28 cellular contexts compared by ENCODE assay signal in genomic region chrX:54271661-54272060, GRCh38.
"Had no signal": no experiment of that assay in that cellular context is flagged by ENCODE, and none has a peak within 500 bp of the region (broad histone marks: within the 10 kb centered on the region; RNA-seq: fewer than 3 reads in every experiment).

No MANE protein-coding gene starts in this region.

- H3K36me3 Mint-ChIP-seq: activated naive CD4-positive, alpha-beta T cell treated with anti-CD3 and anti-CD28 coated beads, Interleukin-2, amount 10 ng/mL, durations not matched to agents 7 days and 5 days; activated naive CD4-positive, alpha-beta T cell treated with anti-CD3 and anti-CD28 coated beads, Interleukin-2, amount 50 U/mL, for 72 hours; activated naive CD8-positive, alpha-beta T cell treated with anti-CD3 and anti-CD28 coated beads, Interleukin-2, amount 10 ng/mL, durations not matched to agents 7 days and 5 days had no signal

- ATAC-seq: activated naive CD4-positive, alpha-beta T cell treated with anti-CD3 and anti-CD28 coated beads, Interleukin-2, amount 50 U/mL, for 72 hours; activated T-cell treated with anti-CD3 and anti-CD28 coated beads, Interleukin-2, amount 50 U/mL, for 72 hours; esophagus mucosa had no signal

- DNase-seq: activated CD4-positive, alpha-beta memory T cell treated with anti-CD3 and anti-CD28 coated beads, Interleukin-2, amount 10 ng/mL, durations not matched to agents 7 days and 5 days; activated CD4-positive, alpha-beta T cell treated with anti-CD3 and anti-CD28 coated beads for 1 hour; activated CD4-positive, alpha-beta T cell treated with anti-CD3 and anti-CD28 coated beads for 4 hours; activated CD4-positive, alpha-beta T cell treated with anti-CD3 and anti-CD28 coated beads, Interleukin-2, amount 10 ng/mL, durations not matched to agents 7 days and 5 days; activated CD4-positive, alpha-beta T cell treated with anti-CD3 and anti-CD28 coated beads, Interleukin-2, amount 50 U/mL, for 4 hours; activated CD8-positive, alpha-beta memory T cell treated with anti-CD3 and anti-CD28 coated beads, Interleukin-2, amount 50 U/mL, for 48 hours; activated gamma-delta T cell; activated naive CD4-positive, alpha-beta T cell; activated naive CD4-positive, alpha-beta T cell treated with anti-CD3 and anti-CD28 coated beads, Interleukin-2, amount 10 ng/mL, durations not matched to agents 7 days and 5 days; activated naive CD8-positive, alpha-beta T cell treated with anti-CD3 and anti-CD28 coated beads, Interleukin-2, amount 10 ng/mL, durations not matched to agents 7 days and 5 days; activated T-cell treated with anti-CD3 and anti-CD28 coated beads for 4 hours; activated T-cell treated with anti-CD3 and anti-CD28 coated beads, Interleukin-2, amount 50 U/mL, for 24 hours; activated T-cell treated with anti-CD3 and anti-CD28 coated beads, Interleukin-2, amount 50 U/mL, for 72 hours; brain microvascular endothelial cell; dorsolateral prefrontal cortex; effector memory CD4-positive, alpha-beta T cell; endodermal cell; foreskin fibroblast; head of caudate nucleus; hippocampal formation had no signal

- H3K9me3 ChIP-seq: ascending aorta had no signal

- H3K4me3 Mint-ChIP-seq: activated CD4-positive, alpha-beta memory T cell treated with anti-CD3 and anti-CD28 coated beads, Interleukin-2, amount 10 ng/mL, durations not matched to agents 7 days and 5 days; activated CD4-positive, alpha-beta T cell treated with anti-CD3 and anti-CD28 coated beads, Interleukin-2, amount 10 ng/mL, durations not matched to agents 7 days and 5 days; activated naive CD4-positive, alpha-beta T cell treated with anti-CD3 and anti-CD28 coated beads, Interleukin-2, amount 10 ng/mL, durations not matched to agents 7 days and 5 days; activated naive CD8-positive, alpha-beta T cell treated with anti-CD3 and anti-CD28 coated beads, Interleukin-2, amount 10 ng/mL, durations not matched to agents 7 days and 5 days; activated T-cell treated with anti-CD3 and anti-CD28 coated beads, Interleukin-2, amount 50 U/mL, for 24 hours; activated T-cell treated with anti-CD3 and anti-CD28 coated beads, Interleukin-2, amount 50 U/mL, for 72 hours; central memory CD8-positive, alpha-beta T cell; dendritic cell treated with granulocyte-macrophage colony-stimulating factor and Interleukin-4, amounts not matched to agents 40 ng/mL and 50 ng/mL, for 4 days; endodermal cell had no signal

- H3K4me3 ChIP-seq: ascending aorta, coronary artery, dorsolateral prefrontal cortex had no signal

- H3K27ac ChIP-seq: ascending aorta, brain microvascular endothelial cell, coronary artery, dorsolateral prefrontal cortex had no signal

- H3K27ac Mint-ChIP-seq: activated CD4-positive, alpha-beta memory T cell treated with anti-CD3 and anti-CD28 coated beads, Interleukin-2, amount 10 ng/mL, durations not matched to agents 7 days and 5 days; activated CD4-positive, alpha-beta T cell treated with anti-CD3 and anti-CD28 coated beads, Interleukin-2, amount 10 ng/mL, durations not matched to agents 7 days and 5 days; activated naive CD4-positive, alpha-beta T cell treated with anti-CD3 and anti-CD28 coated beads, Interleukin-2, amount 10 ng/mL, durations not matched to agents 7 days and 5 days; activated naive CD4-positive, alpha-beta T cell treated with anti-CD3 and anti-CD28 coated beads, Interleukin-2, amount 50 U/mL, for 72 hours; activated naive CD8-positive, alpha-beta T cell treated with anti-CD3 and anti-CD28 coated beads, Interleukin-2, amount 10 ng/mL, durations not matched to agents 7 days and 5 days; activated T-cell treated with anti-CD3 and anti-CD28 coated beads, Interleukin-2, amount 50 U/mL, for 24 hours; activated T-cell treated with anti-CD3 and anti-CD28 coated beads, Interleukin-2, amount 50 U/mL, for 72 hours; dendritic cell treated with granulocyte-macrophage colony-stimulating factor and Interleukin-4, amounts not matched to agents 40 ng/mL and 50 ng/mL, for 4 days; endodermal cell had no signal

- H3K4me1 Mint-ChIP-seq: activated CD4-positive, alpha-beta memory T cell treated with anti-CD3 and anti-CD28 coated beads, Interleukin-2, amount 10 ng/mL, durations not matched to agents 7 days and 5 days; activated CD4-positive, alpha-beta T cell treated with anti-CD3 and anti-CD28 coated beads, Interleukin-2, amount 10 ng/mL, durations not matched to agents 7 days and 5 days; activated naive CD4-positive, alpha-beta T cell treated with anti-CD3 and anti-CD28 coated beads, Interleukin-2, amount 10 ng/mL, durations not matched to agents 7 days and 5 days; activated naive CD8-positive, alpha-beta T cell treated with anti-CD3 and anti-CD28 coated beads, Interleukin-2, amount 10 ng/mL, durations not matched to agents 7 days and 5 days; central memory CD8-positive, alpha-beta T cell had no signal

- H3K9me3 Mint-ChIP-seq: activated CD4-positive, alpha-beta memory T cell treated with anti-CD3 and anti-CD28 coated beads, Interleukin-2, amount 10 ng/mL, durations not matched to agents 7 days and 5 days; activated CD4-positive, alpha-beta T cell treated with anti-CD3 and anti-CD28 coated beads, Interleukin-2, amount 10 ng/mL, durations not matched to agents 7 days and 5 days; activated naive CD4-positive, alpha-beta T cell treated with anti-CD3 and anti-CD28 coated beads, Interleukin-2, amount 10 ng/mL, durations not matched to agents 7 days and 5 days; activated naive CD4-positive, alpha-beta T cell treated with anti-CD3 and anti-CD28 coated beads, Interleukin-2, amount 50 U/mL, for 72 hours; activated naive CD8-positive, alpha-beta T cell treated with anti-CD3 and anti-CD28 coated beads, Interleukin-2, amount 10 ng/mL, durations not matched to agents 7 days and 5 days; activated T-cell treated with anti-CD3 and anti-CD28 coated beads, Interleukin-2, amount 50 U/mL, for 24 hours; activated T-cell treated with anti-CD3 and anti-CD28 coated beads, Interleukin-2, amount 50 U/mL, for 72 hours; central memory CD8-positive, alpha-beta T cell; dendritic cell treated with granulocyte-macrophage colony-stimulating factor and Interleukin-4, amounts not matched to agents 40 ng/mL and 50 ng/mL, for 4 days had no signal

- FAIRE-seq: bronchial epithelial cell, frontal cortex had no signal

- H3K27me3 Mint-ChIP-seq: activated CD4-positive, alpha-beta T cell treated with anti-CD3 and anti-CD28 coated beads, Interleukin-2, amount 10 ng/mL, durations not matched to agents 7 days and 5 days; activated naive CD4-positive, alpha-beta T cell treated with anti-CD3 and anti-CD28 coated beads, Interleukin-2, amount 10 ng/mL, durations not matched to agents 7 days and 5 days; central memory CD8-positive, alpha-beta T cell had no signal

- H3K4me1 ChIP-seq: ascending aorta had no signal

- H3K36me3 ChIP-seq: ascending aorta, brain microvascular endothelial cell had no signal

- H3K27me3 ChIP-seq: ascending aorta, brain microvascular endothelial cell had no signal
